In genomic region chr6:109449789-109450673, GRCh38 we compare ENCODE assay signal across 14 cellular contexts. TPM values are rescaled to one million over a fixed set of nuclear protein-coding genes. Genes with fewer than 3 reads are reported as not detected.
DNase-seq lines count a peak whose midpoint lies in the region; ATAC-seq, FAIRE-seq and TF ChIP-seq lines count a peak whose summit lies in the region.
"Had no signal": no experiment of that assay in that cellular context is flagged by ENCODE, and none has a peak within 500 bp of the region (broad histone marks: within the 10 kb centered on the region; RNA-seq: fewer than 3 reads in every experiment).

No MANE protein-coding gene starts in this region.

- H3K27ac ChIP-seq in CD4-positive, alpha-beta T cell (ENCODE audit: low read depth, low read length), result peak overlapping the region; percentile 47
- no peak overlapping the region for H3K27ac ChIP-seq in kidney (ENCODE audit: low read depth in 2 of 2, low read length in 2 of 2)
- H3K27ac ChIP-seq: esophagus muscularis mucosa had no signal

- H3K27me3 Mint-ChIP-seq in CD4-positive, alpha-beta T cell, result no peaks in the 10 kb centered on the region
- no peaks in the 10 kb centered on the region for H3K27me3 Mint-ChIP-seq in activated T-helper 2 cell treated with anti-CD3 and anti-CD28 coated beads, Interferon-gamma antibody, Interleukin-2, Interleukin-4, amounts not matched to agents 10 μg/mL and 5 μg/mL and 100 μg/mL, durations not matched to agents 14 hours and 24 hours and 36 hours (ENCODE audit: low read depth)
- no peaks in the 10 kb centered on the region for H3K27me3 Mint-ChIP-seq in naive B cell

- H3K27ac Mint-ChIP-seq in CD4-positive, alpha-beta T cell, result peak overlapping the region; percentile 79
- peak overlapping the region; percentile 43 for H3K27ac Mint-ChIP-seq in activated T-helper 2 cell treated with anti-CD3 and anti-CD28 coated beads, Interferon-gamma antibody, Interleukin-2, Interleukin-4, amounts not matched to agents 10 μg/mL and 5 μg/mL and 100 μg/mL, durations not matched to agents 14 hours and 24 hours and 36 hours
- H3K27ac Mint-ChIP-seq in naive B cell, result peak overlapping the region; percentile 84 to 97 (median 95)

- intact Hi-C loops in CD4-positive, alpha-beta T cell (cut with DNase I, micrococcal nuclease), result loop anchor here (10.0 kb wide), 2 partner anchors 245 to 1635 kb away; partner anchors contain the start of genes AK9 (in 1 of the 2), FIG4 (in 1 of the 2) and SLC16A10 (in 1 of the 2)
- intact Hi-C loops in activated T-helper 2 cell treated with anti-CD3 and anti-CD28 coated beads, Interferon-gamma antibody, Interleukin-2, Interleukin-4, amounts not matched to agents 10 μg/mL and 5 μg/mL and 100 μg/mL, durations not matched to agents 14 hours and 24 hours and 36 hours (cut with micrococcal nuclease), result loop anchor here (10.0 kb wide), 3 partner anchors 65 to 735 kb away; partner anchors contain the start of genes CDC40, CEP57L1 and SESN1
- intact Hi-C loops in kidney (cut with DNase I), result no loop called here

- no peaks in the 10 kb centered on the region for H3K9me3 ChIP-seq in CD4-positive, alpha-beta T cell (ENCODE audit: control insufficient read depth, low read length)
- H3K9me3 ChIP-seq in kidney (ENCODE audit: control insufficient read depth in 1 of 2, low read length in 2 of 2), result no peaks in the 10 kb centered on the region
- H3K9me3 ChIP-seq: esophagus muscularis mucosa had no signal

- no peak for TF ChIP-seq CTCF in CD4-positive, alpha-beta T cell (IDR thresholded peaks at IDR 0.05)
- no peak for TF ChIP-seq CTCF in kidney (IDR thresholded peaks at IDR 0.05; ENCODE audit: borderline replicate concordance, extremely low read depth, insufficient read depth)

- H3K36me3 Mint-ChIP-seq in CD4-positive, alpha-beta T cell (ENCODE audit: low read depth), result peaks cover 68% of the 10 kb centered on the region
- peaks cover 56% of the 10 kb centered on the region for H3K36me3 Mint-ChIP-seq in activated T-helper 2 cell treated with anti-CD3 and anti-CD28 coated beads, Interferon-gamma antibody, Interleukin-2, Interleukin-4, amounts not matched to agents 10 μg/mL and 5 μg/mL and 100 μg/mL, durations not matched to agents 14 hours and 24 hours and 36 hours (ENCODE audit: low read depth)
- peaks cover 0 to 8% of the 10 kb centered on the region in 2 donors for H3K36me3 Mint-ChIP-seq in naive B cell

- peak overlapping the region; percentile 63 for H3K4me3 Mint-ChIP-seq in CD4-positive, alpha-beta T cell
- peak overlapping the region; percentile 26 for H3K4me3 Mint-ChIP-seq in activated T-helper 2 cell treated with anti-CD3 and anti-CD28 coated beads, Interferon-gamma antibody, Interleukin-2, Interleukin-4, amounts not matched to agents 10 μg/mL and 5 μg/mL and 100 μg/mL, durations not matched to agents 14 hours and 24 hours and 36 hours (ENCODE audit: low read depth)
- peak overlapping the region; percentile 67 to 88 (median 72) for H3K4me3 Mint-ChIP-seq in naive B cell

- POLR2A ChIA-PET in CD4-positive, alpha-beta T cell (lab: Charles Lee), result interaction anchor here (0.5 to 3.2 kb wide), 4 partner anchors 9 to 916 kb away, joined by 3 to 25 read pairs (median 7); partner anchors contain the start of genes CD164, PPIL6 and SMPD2

- no peak overlapping the region for H3K9ac ChIP-seq in kidney (ENCODE audit: low read length in 2 of 2)

- peaks cover 58% of the 10 kb centered on the region for H3K4me1 Mint-ChIP-seq in CD4-positive, alpha-beta T cell (ENCODE audit: low read depth)
- peaks cover 41% of the 10 kb centered on the region for H3K4me1 Mint-ChIP-seq in activated T-helper 2 cell treated with anti-CD3 and anti-CD28 coated beads, Interferon-gamma antibody, Interleukin-2, Interleukin-4, amounts not matched to agents 10 μg/mL and 5 μg/mL and 100 μg/mL, durations not matched to agents 14 hours and 24 hours and 36 hours (ENCODE audit: low read depth)
- peaks cover 67 to 92% (median 90%) of the 10 kb centered on the region in 3 donors for H3K4me1 Mint-ChIP-seq in naive B cell

- ATAC-seq in CD4-positive, alpha-beta T cell (ENCODE audit: poor library complexity), result peak; percentile 28
- ATAC-seq in naive B cell (ENCODE audit: low read depth in 2 of 2) (peak; percentile 20 to 21), HG03139 (IDR thresholded peaks at IDR 0.05; ENCODE audit: unreplicated experiment) (no peak), HG02763 (IDR thresholded peaks at IDR 0.05; ENCODE audit: unreplicated experiment) (no peak)
- ATAC-seq: Panc1 had no signal

- peaks cover 0 to 6% of the 10 kb centered on the region in 2 donors for H3K4me1 ChIP-seq in kidney (ENCODE audit: control insufficient read depth in 1 of 2, insufficient read depth in 1 of 2, low read depth in 1 of 2, low read length in 2 of 2)

- H3K4me3 ChIP-seq in H7 (ENCODE audit: insufficient read depth, low read depth, low read length) (no peak overlapping the region), kidney (ENCODE audit: low read length in 2 of 2) (no peak overlapping the region)
- H3K4me3 ChIP-seq: esophagus muscularis mucosa had no signal

- CTCF ChIA-PET in CD4-positive, alpha-beta T cell (lab: Charles Lee), result interaction anchor here (1.0 kb wide), 1 partner anchor 8 kb away, joined by 4 read pairs; no protein-coding TSS in a partner anchor

- no peak for FAIRE-seq in kidney (lab: Jason Lieb, UNC)

- H3K9me3 Mint-ChIP-seq in CD4-positive, alpha-beta T cell, result no peaks in the 10 kb centered on the region
- H3K9me3 Mint-ChIP-seq in activated T-helper 2 cell treated with anti-CD3 and anti-CD28 coated beads, Interferon-gamma antibody, Interleukin-2, Interleukin-4, amounts not matched to agents 10 μg/mL and 5 μg/mL and 100 μg/mL, durations not matched to agents 14 hours and 24 hours and 36 hours, result no peaks in the 10 kb centered on the region
- peaks cover 0 to 2% (median 0%) of the 10 kb centered on the region in 7 donors for H3K9me3 Mint-ChIP-seq in naive B cell

- peaks cover 25% of the 10 kb centered on the region for H3K36me3 ChIP-seq in H7 (replicated peaks; ENCODE audit: control insufficient read depth, insufficient read depth, low read length)
- peaks cover 3 to 6% of the 10 kb centered on the region in 2 donors for H3K36me3 ChIP-seq in kidney (ENCODE audit: control insufficient read depth in 1 of 2, insufficient read depth in 2 of 2, low read length in 2 of 2)

- DNase-seq in CD4-positive, alpha-beta T cell, result peak in 4 of 10 experiments; percentile 23 to 39 (median 36)
- peak; percentile 40 for DNase-seq in H7
- DNase-seq in activated T-helper 2 cell treated with anti-CD3 and anti-CD28 coated beads, Interferon-gamma antibody, Interleukin-2, Interleukin-4, amounts not matched to agents 10 μg/mL and 5 μg/mL and 100 μg/mL, durations not matched to agents 14 hours and 24 hours and 36 hours (ENCODE audit: low spot score), result no peak
- peak; percentile 71 for DNase-seq in naive B cell
- DNase-seq in iPS-NIHi11 (ENCODE audit: low spot score), result no peak
- no peak for DNase-seq in kidney
- DNase-seq: caudate nucleus; MV-4-11; stimulated activated CD4-positive, alpha-beta T cell treated with anti-CD3 and anti-CD28 coated beads, Interleukin-4, amount 100 ng/mL, for 4 hours; T-helper 9 cell had no signal

- no peaks in the 10 kb centered on the region for H3K27me3 ChIP-seq in CD4-positive, alpha-beta T cell (ENCODE audit: control insufficient read depth, insufficient read depth, low read length)
- H3K27me3 ChIP-seq in H7 (ENCODE audit: control insufficient read depth, insufficient read depth, low read length), result no peaks in the 10 kb centered on the region
- H3K27me3 ChIP-seq: esophagus muscularis mucosa had no signal

RNA-seq across cellular contexts. Expression of gene MICAL1, which starts 5.5 kb away (rescaled TPM):
- total RNA-seq in CD4-positive, alpha-beta T cell, result 100 to 1,000 TPM; 106 to 107 TPM
- 45.1 and 56.9 TPM in 2 replicates for total RNA-seq in H7 (2014; rRNA removed; shearing (Covaris generic))
- total RNA-seq in activated T-helper 2 cell treated with anti-CD3 and anti-CD28 coated beads, Interferon-gamma antibody, Interleukin-2, Interleukin-4, amounts not matched to agents 10 μg/mL and 5 μg/mL and 100 μg/mL, durations not matched to agents 14 hours and 24 hours and 36 hours, result 47.8 and 51.8 TPM in 2 replicates
- polyA plus RNA-seq in naive B cell (ENCODE audit: low read depth in 6 of 6) (10 to 100 TPM in 5 of 6 donors, 1 to 10 TPM in 1; 8.4 to 26.7 (median 16.1) TPM), kidney (ENCODE audit: insufficient read depth, low read depth, low replicate concordance) (13.7 TPM)
- total RNA-seq in kidney, result 38.7 TPM

RNA-seq across cellular contexts. Expression of gene SMPD2, which starts 9.5 kb away (rescaled TPM):
- total RNA-seq in CD4-positive, alpha-beta T cell, result 10 to 100 TPM; 25.7 to 27.3 TPM
- 11.3 and 13.2 TPM in 2 replicates for total RNA-seq in H7 (2014; rRNA removed; shearing (Covaris generic))
- total RNA-seq in activated T-helper 2 cell treated with anti-CD3 and anti-CD28 coated beads, Interferon-gamma antibody, Interleukin-2, Interleukin-4, amounts not matched to agents 10 μg/mL and 5 μg/mL and 100 μg/mL, durations not matched to agents 14 hours and 24 hours and 36 hours, result 14.7 and 17.5 TPM in 2 replicates
- polyA plus RNA-seq in naive B cell (ENCODE audit: low read depth in 6 of 6) (10 to 100 TPM; 24.1 to 45.5 (median 33.5) TPM), kidney (ENCODE audit: insufficient read depth, low read depth, low replicate concordance) (14.7 TPM)
- 17.4 TPM for total RNA-seq in kidney

RNA-seq across cellular contexts. Expression of gene PPIL6, which starts 9.6 kb away (rescaled TPM):
- 1 to 10 TPM in 1 of 2 experiments, under 1 TPM in 1; 0.84 to 1.3 TPM for total RNA-seq in CD4-positive, alpha-beta T cell
- total RNA-seq in H7 (2014; rRNA removed; shearing (Covaris generic)), result 0.35 TPM in 1 of 2 replicates, not detected in the other
- 0.32 TPM in 1 of 2 replicates, not detected in the other for total RNA-seq in activated T-helper 2 cell treated with anti-CD3 and anti-CD28 coated beads, Interferon-gamma antibody, Interleukin-2, Interleukin-4, amounts not matched to agents 10 μg/mL and 5 μg/mL and 100 μg/mL, durations not matched to agents 14 hours and 24 hours and 36 hours
- polyA plus RNA-seq in naive B cell (ENCODE audit: low read depth in 6 of 6) (1 to 10 TPM; 1.1 to 3.9 (median 2.4) TPM), kidney (ENCODE audit: insufficient read depth, low read depth, low replicate concordance) (6.0 TPM)
- 8.4 TPM for total RNA-seq in kidney

RNA-seq across cellular contexts. Expression of gene ZBTB24, which starts 33.0 kb away (rescaled TPM):
- total RNA-seq in CD4-positive, alpha-beta T cell, result 10 to 100 TPM; 10.4 to 10.5 TPM
- total RNA-seq in H7 (2014; rRNA removed; shearing (Covaris generic)), result 17.8 and 18.1 TPM in 2 replicates
- 17.7 and 18.8 TPM in 2 replicates for total RNA-seq in activated T-helper 2 cell treated with anti-CD3 and anti-CD28 coated beads, Interferon-gamma antibody, Interleukin-2, Interleukin-4, amounts not matched to agents 10 μg/mL and 5 μg/mL and 100 μg/mL, durations not matched to agents 14 hours and 24 hours and 36 hours
- polyA plus RNA-seq in naive B cell (ENCODE audit: low read depth in 6 of 6) (10 to 100 TPM; 12.0 to 18.5 (median 16.3) TPM), kidney (ENCODE audit: insufficient read depth, low read depth, low replicate concordance) (3.1 TPM)
- 12.0 TPM for total RNA-seq in kidney

Comparison
In these comparisons a context has a peak if more than half of its experiments do, and no peak if none do; other contexts are left out.
1. ATAC-seq: peak in CD4-positive, alpha-beta T cell (single experiment) and naive B cell (2 of 2); none in HG03139 (single experiment) and HG02763 (single experiment).
2. DNase-seq: peak in H7 (single experiment) and naive B cell (single experiment); none in activated T-helper 2 cell treated with anti-CD3 and anti-CD28 coated beads, Interferon-gamma antibody, Interleukin-2, Interleukin-4, amounts not matched to agents 10 μg/mL and 5 μg/mL and 100 μg/mL, durations not matched to agents 14 hours and 24 hours and 36 hours (single experiment), iPS-NIHi11 (single experiment) and kidney (single experiment).
3. H3K27ac Mint-ChIP-seq: peak in every context shown above with its lines; median percentile 95 in naive B cell; 79 in CD4-positive, alpha-beta T cell; 43 in activated T-helper 2 cell treated with anti-CD3 and anti-CD28 coated beads, Interferon-gamma antibody, Interleukin-2, Interleukin-4, amounts not matched to agents 10 μg/mL and 5 μg/mL and 100 μg/mL, durations not matched to agents 14 hours and 24 hours and 36 hours.
4. Peak in every context shown above with its lines, with median percentiles within 50 percentile points of each other: H3K4me3 Mint-ChIP-seq.